ENCODE assay signal across 1 cellular context in the genomic region with DNA sequence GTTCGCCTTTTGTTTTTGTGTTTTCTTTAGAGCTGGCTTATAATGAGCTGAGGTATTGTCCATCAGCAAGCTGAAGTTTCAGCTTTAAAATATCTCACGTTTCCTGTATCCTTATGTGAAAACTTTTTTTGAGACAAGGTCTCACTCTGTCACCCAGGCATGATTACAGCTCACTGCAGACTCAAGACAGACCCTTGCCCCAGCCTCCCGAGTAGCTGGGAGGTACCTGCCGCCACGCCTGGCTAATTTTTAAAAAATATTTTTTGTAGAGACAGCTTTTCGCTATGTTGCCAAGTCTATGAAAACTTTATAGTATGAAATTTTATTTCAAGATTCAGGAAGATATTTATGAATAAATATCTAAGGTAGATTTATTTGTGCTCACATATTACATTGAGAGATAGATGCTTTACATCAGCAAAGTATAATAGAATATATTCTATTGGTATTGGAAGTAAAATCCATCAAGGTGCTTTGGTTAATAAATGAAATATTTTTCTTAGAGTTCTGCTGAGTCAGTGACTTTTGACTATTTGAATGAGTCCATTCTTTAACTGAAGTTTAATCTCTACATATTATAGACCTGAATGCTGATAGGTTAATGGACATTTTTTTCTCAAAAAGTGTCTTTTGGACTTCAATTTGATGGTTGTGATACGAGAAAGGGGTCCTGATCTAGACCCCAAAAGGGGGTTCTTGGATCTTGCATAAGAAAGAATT.
TF ChIP-seq lines count a peak whose summit lies in the region.

No MANE protein-coding gene starts in this region.

TF ChIP-seq in HepG2, 621 proteins besides CTCF, POLR2A, EP300 and RAD21:
- peak; percentile 71; the same call in 1 of the 2 replicates for TF ChIP-seq MAFF (IDR thresholded peaks at IDR 0.05; ENCODE audit: low read depth, low read length)
- peak; percentile 76 to 88 for TF ChIP-seq MAFK (conservative IDR thresholded peaks at IDR 0.05 in 1 of 2, IDR thresholded peaks at IDR 0.05 in 1 of 2; ENCODE audit: low read length in 2 of 2)
- no peak for TF ChIP-seq BHLHE40 (IDR thresholded peaks at IDR 0.05; ENCODE audit: low read length)
- TF ChIP-seq DR1 (CRISPR knock-in tag; IDR thresholded peaks at IDR 0.05), result no peak
- no peak for TF ChIP-seq MBNL3 (CRISPR knock-in tag; conservative IDR thresholded peaks at IDR 0.05)
